9 cellular contexts compared by ENCODE assay signal in genomic region chr10:73666153-73666809, GRCh38. TPM values are rescaled to one million over a fixed set of nuclear protein-coding genes. Genes with fewer than 3 reads are reported as not detected.
"Had no signal": no experiment of that assay in that cellular context is flagged by ENCODE, and none has a peak within 500 bp of the region (broad histone marks: within the 10 kb centered on the region; RNA-seq: fewer than 3 reads in every experiment).

No MANE protein-coding gene starts in this region.

RNA-seq across cellular contexts. Expression of gene SYNPO2L, which starts 10.5 kb away (rescaled TPM):
- total RNA-seq: activated CD4-positive, alpha-beta memory T cell treated with anti-CD3 and anti-CD28 coated beads for 36 hours; activated naive CD8-positive, alpha-beta T cell treated with anti-CD3 and anti-CD28 coated beads for 36 hours; dermis blood vessel endothelial cell; left colon; pulmonary artery endothelial cell had no signal
- polyA plus RNA-seq: keratinocyte, neural cell had no signal

RNA-seq across cellular contexts. Expression of gene MYOZ1, which starts 25.0 kb away (rescaled TPM):
- total RNA-seq: activated CD4-positive, alpha-beta memory T cell treated with anti-CD3 and anti-CD28 coated beads for 36 hours; activated naive CD8-positive, alpha-beta T cell treated with anti-CD3 and anti-CD28 coated beads for 36 hours; dermis blood vessel endothelial cell; left colon; mucosa of descending colon; pulmonary artery endothelial cell; T-helper 17 cell had no signal
- polyA plus RNA-seq: keratinocyte had no signal
